In the genomic region with DNA sequence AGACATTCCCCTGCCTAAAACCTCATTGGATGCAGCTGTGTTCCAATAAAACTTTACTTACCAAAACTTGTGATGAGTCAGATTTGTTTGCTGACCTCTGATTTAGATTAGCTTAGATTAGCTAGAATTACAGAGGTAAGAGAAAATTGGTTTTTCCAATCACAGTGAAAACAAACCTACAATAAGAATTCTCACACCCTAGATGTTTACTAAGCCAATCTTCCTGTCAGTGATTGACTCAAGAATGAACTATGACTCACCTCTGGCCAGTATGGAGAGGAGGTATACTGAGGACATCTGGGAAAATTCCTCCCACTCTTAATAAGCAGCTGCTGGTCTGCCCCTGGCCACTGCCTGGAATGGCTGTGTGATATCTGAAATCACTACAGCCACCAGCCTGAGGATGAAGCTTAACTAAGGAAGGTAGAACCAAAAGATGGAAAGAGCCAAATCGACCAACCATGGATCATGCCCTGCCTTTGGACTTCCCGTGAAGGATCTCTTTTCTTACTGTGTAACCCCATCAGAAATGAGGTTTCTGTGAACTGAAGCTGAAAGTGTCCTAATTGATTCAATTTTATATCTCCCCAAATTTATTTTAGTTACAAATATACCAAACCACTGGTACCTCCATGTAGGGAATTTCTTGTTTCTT, we compare ENCODE assay signal across 16 cellular contexts. TPM values are rescaled to one million over a fixed set of nuclear protein-coding genes. Genes with fewer than 3 reads are reported as not detected.
A peak's percentile ranks its signal among the peaks of the same experiment; 100 is the strongest.
DNase-seq lines count a peak whose midpoint lies in the region; ATAC-seq and TF ChIP-seq lines count a peak whose summit lies in the region.
"Had no signal": no experiment of that assay in that cellular context is flagged by ENCODE, and none has a peak within 500 bp of the region (broad histone marks: within the 10 kb centered on the region; RNA-seq: fewer than 3 reads in every experiment).

No MANE protein-coding gene starts in this region.

- H3K27ac ChIP-seq in ACC112 (ENCODE audit: low read depth, low read length), result peak overlapping the region; percentile 73
- H3K27ac ChIP-seq: tibial nerve had no signal

- H3K4me1 Mint-ChIP-seq in HFFc6 (ENCODE audit: low read depth), result peaks cover 26% of the 10 kb centered on the region
- H3K4me1 Mint-ChIP-seq in activated T-helper 17 cell treated with anti-CD3 and anti-CD28 coated beads, Interleukin-2, amount 50 U/mL, for 72 hours, result no peaks in the 10 kb centered on the region
- H3K4me1 Mint-ChIP-seq: naive B cell had no signal

- no peaks in the 10 kb centered on the region for H3K9me3 Mint-ChIP-seq in HFFc6
- H3K9me3 Mint-ChIP-seq in activated T-helper 17 cell treated with anti-CD3 and anti-CD28 coated beads, Interleukin-2, amount 50 U/mL, for 72 hours, result no peaks in the 10 kb centered on the region
- H3K9me3 Mint-ChIP-seq: effector memory CD8-positive, alpha-beta T cell had no signal

- peak overlapping the region; percentile 11; the same call in 1 of the 2 replicates for H3K4me3 Mint-ChIP-seq in HFFc6
- no peak overlapping the region for H3K4me3 Mint-ChIP-seq in activated T-helper 17 cell treated with anti-CD3 and anti-CD28 coated beads, Interleukin-2, amount 50 U/mL, for 72 hours
- H3K4me3 Mint-ChIP-seq: effector memory CD8-positive, alpha-beta T cell; naive B cell had no signal

- no peaks in the 10 kb centered on the region for H3K27me3 ChIP-seq in ACC112 (ENCODE audit: insufficient read depth, low read length)
- H3K27me3 ChIP-seq: tibial nerve had no signal

- H3K4me1 ChIP-seq in ACC112 (ENCODE audit: control insufficient read depth, insufficient read depth, low read length, unreplicated experiment), result peaks cover 16% of the 10 kb centered on the region
- H3K4me1 ChIP-seq: tibial nerve had no signal

- H3K36me3 ChIP-seq in ACC112 (ENCODE audit: insufficient read depth, low read length), result no peaks in the 10 kb centered on the region
- H3K36me3 ChIP-seq: tibial nerve had no signal

- no peak overlapping the region for H2AFZ ChIP-seq in ACC112 (ENCODE audit: low read length, unreplicated experiment)

- ATAC-seq in activated T-helper 17 cell treated with anti-CD3 and anti-CD28 coated beads, Interleukin-2, amount 50 U/mL, for 72 hours (replicated peaks), result peak; percentile 24
- no peak for ATAC-seq in activated CD4-positive, CD25-positive, alpha-beta regulatory T cell treated with anti-CD3 and anti-CD28 coated beads, Interleukin-2, amount 50 U/mL, for 24 hours
- ATAC-seq: effector memory CD8-positive, alpha-beta T cell had no signal

- no peaks in the 10 kb centered on the region; the same call in 1 of the 2 replicates for H3K27me3 Mint-ChIP-seq in HFFc6 (ENCODE audit: insufficient read depth)
- H3K27me3 Mint-ChIP-seq in activated T-helper 17 cell treated with anti-CD3 and anti-CD28 coated beads, Interleukin-2, amount 50 U/mL, for 72 hours, result peaks cover 11% of the 10 kb centered on the region

- H3K36me3 Mint-ChIP-seq in HFFc6 (ENCODE audit: low read depth), result no peaks in the 10 kb centered on the region
- no peaks in the 10 kb centered on the region for H3K36me3 Mint-ChIP-seq in activated T-helper 17 cell treated with anti-CD3 and anti-CD28 coated beads, Interleukin-2, amount 50 U/mL, for 72 hours (ENCODE audit: low read depth)

- no peaks in the 10 kb centered on the region for H3K79me2 ChIP-seq in ACC112 (ENCODE audit: control insufficient read depth, insufficient read depth, low read length, unreplicated experiment)

- peak overlapping the region; percentile 20; the same call in 1 of the 2 replicates for H3K27ac Mint-ChIP-seq in HFFc6
- H3K27ac Mint-ChIP-seq in activated T-helper 17 cell treated with anti-CD3 and anti-CD28 coated beads, Interleukin-2, amount 50 U/mL, for 72 hours, result no peak overlapping the region
- H3K27ac Mint-ChIP-seq: effector memory CD8-positive, alpha-beta T cell had no signal

- TF ChIP-seq CTCF in HFFc6 (IDR thresholded peaks at IDR 0.05), result no peak

- H3K4me3 ChIP-seq in ACC112 (ENCODE audit: low read depth, low read length), result no peak overlapping the region
- H3K4me3 ChIP-seq: tibial nerve had no signal

- DNase-seq in HFFc6 (peak; percentile 9), islet precursor cell (peak; percentile 74), DMS79 (lab: John Stamatoyannopoulos, UW) (no peak)
- no peak for DNase-seq in stimulated activated CD4-positive, alpha-beta T cell treated with anti-CD3 and anti-CD28 coated beads, Interleukin-12 subunit alpha, Interleukin-12 subunit beta, amount 100 ng/mL, for 4 hours
- no peak for DNase-seq in activated CD4-positive, alpha-beta T cell treated with anti-CD3 and anti-CD28 coated beads, Interleukin-2, amount 50 U/mL, for 48 hours
- DNase-seq: activated CD8-positive, alpha-beta memory T cell treated with anti-CD3 and anti-CD28 coated beads, Interleukin-2, amount 50 U/mL, for 48 hours; amniotic stem cell; effector memory CD8-positive, alpha-beta T cell; H7; naive B cell; NCI-H2171 treated with DMSO at 0.1 percent for 48 hours; SHP77 had no signal

RNA-seq across cellular contexts. Expression of gene GHSR, which starts 19.0 kb away (rescaled TPM):
- not detected for total RNA-seq in HFFc6 (2021; fragmentation: NEBNext Ultra II Directional; extraction: Animal tissue kit (Norgen Biotek cat#: 25700))
- not detected for total RNA-seq in activated T-helper 17 cell treated with anti-CD3 and anti-CD28 coated beads, Interleukin-2, amount 50 U/mL, for 72 hours
- total RNA-seq: H7, tibial nerve had no signal

RNA-seq across cellular contexts. Expression of gene TNFSF10, which starts 55.9 kb away (rescaled TPM):
- total RNA-seq in HFFc6 (2021; fragmentation: NEBNext Ultra II Directional; extraction: Animal tissue kit (Norgen Biotek cat#: 25700)), result under 1 TPM in 3 of 6 experiments, not detected in 3; 0.17 to 0.31 (median 0.28) TPM
- total RNA-seq in activated T-helper 17 cell treated with anti-CD3 and anti-CD28 coated beads, Interleukin-2, amount 50 U/mL, for 72 hours, result 10 to 100 TPM; 33.6 to 36.1 TPM
- total RNA-seq: H7 had no signal

Comparison
In these comparisons a context has a peak if more than half of its experiments do, and no peak if none do; other contexts are left out.
1. DNase-seq: peak in HFFc6 (single experiment) and islet precursor cell (single experiment); none in stimulated activated CD4-positive, alpha-beta T cell treated with anti-CD3 and anti-CD28 coated beads, Interleukin-12 subunit alpha, Interleukin-12 subunit beta, amount 100 ng/mL, for 4 hours (single experiment), DMS79 (single experiment) and activated CD4-positive, alpha-beta T cell treated with anti-CD3 and anti-CD28 coated beads, Interleukin-2, amount 50 U/mL, for 48 hours (0 of 2).
2. RNA of gene TNFSF10, which starts 55.9 kb away (total RNA-seq): 33.6 to 36.1 TPM in activated T-helper 17 cell treated with anti-CD3 and anti-CD28 coated beads, Interleukin-2, amount 50 U/mL, for 72 hours; 0.17 to 0.31 TPM in HFFc6; every median in the first group is over 10 times any median in the second.